9 cellular contexts compared by ENCODE assay signal in genomic region chr7:48084727-48085432, GRCh38. TPM values are rescaled to one million over a fixed set of nuclear protein-coding genes. Genes with fewer than 3 reads are reported as not detected.
A peak's percentile ranks its signal among the peaks of the same experiment; 100 is the strongest.
DNase-seq lines count a peak whose midpoint lies in the region; FAIRE-seq and TF ChIP-seq lines count a peak whose summit lies in the region.
"Had no signal": no experiment of that assay in that cellular context is flagged by ENCODE, and none has a peak within 500 bp of the region (broad histone marks: within the 10 kb centered on the region; RNA-seq: fewer than 3 reads in every experiment).

No MANE protein-coding gene starts in this region.

- no peaks in the 10 kb centered on the region for H3K27me3 Mint-ChIP-seq in endodermal cell (ENCODE audit: insufficient read depth)

- H3K9me3 ChIP-seq in endodermal cell (ENCODE audit: control insufficient read depth, low read length) (peaks cover 6% of the 10 kb centered on the region), osteoblast (ENCODE audit: low read depth, low read length) (no peaks in the 10 kb centered on the region), vagina (no peaks in the 10 kb centered on the region)

- FAIRE-seq in H54 (lab: Jason Lieb, UNC): peak; percentile 91
- FAIRE-seq: colon had no signal

- no peak overlapping the region for H3K4me3 ChIP-seq in endodermal cell (ENCODE audit: low read length)
- no peak overlapping the region for H3K4me3 ChIP-seq in osteoblast (ENCODE audit: insufficient read depth, low read length)
- H3K4me3 ChIP-seq in vagina: no peak overlapping the region

- H3K36me3 Mint-ChIP-seq in endodermal cell (ENCODE audit: low read depth): no peaks in the 10 kb centered on the region

- peak overlapping the region; percentile 13 for H3K4me2 ChIP-seq in osteoblast (ENCODE audit: insufficient read depth, low read length)

- H3K9me3 Mint-ChIP-seq in endodermal cell: peaks cover 6% of the 10 kb centered on the region

- no peak for TF ChIP-seq POLR2A in H54 (IDR thresholded peaks at IDR 0.05; ENCODE audit: low read depth, low read length)
- TF ChIP-seq POLR2A in vagina (IDR thresholded peaks at IDR 0.05): no peak

- H3K27ac Mint-ChIP-seq in endodermal cell: peak overlapping the region; percentile 81

- H3K36me3 ChIP-seq in endodermal cell (ENCODE audit: control insufficient read depth, insufficient read depth, low read length) (no peaks in the 10 kb centered on the region), osteoblast (ENCODE audit: insufficient read depth, low read length) (no peaks in the 10 kb centered on the region), vagina (no peaks in the 10 kb centered on the region)

- TF ChIP-seq CTCF in endodermal cell (conservative IDR thresholded peaks at IDR 0.05) (no peak), osteoblast (IDR thresholded peaks at IDR 0.05; ENCODE audit: extremely low read depth, low read depth, low read length) (no peak), vagina (IDR thresholded peaks at IDR 0.05) (no peak)

- peaks cover 56% of the 10 kb centered on the region for H3K4me1 Mint-ChIP-seq in endodermal cell

- 77 to 90% methylated on average over 5 to 9 of the region's 9 CpGs for WGBS in endodermal cell (ENCODE audit: insufficient coverage in 1 of 2, insufficient read length in 1 of 2), 2 experiments

- H3K27me3 ChIP-seq in endodermal cell (ENCODE audit: control insufficient read depth, insufficient read depth, low read length, poor library complexity, severe bottlenecking) (no peaks in the 10 kb centered on the region), osteoblast (ENCODE audit: insufficient read depth, low read length) (no peaks in the 10 kb centered on the region), vagina (no peaks in the 10 kb centered on the region)

- H2AFZ ChIP-seq in osteoblast (ENCODE audit: low read length): no peak overlapping the region

- DNase-seq in GM03348 (ENCODE audit: low spot score): peak; percentile 93
- peak; percentile 81 for DNase-seq in H54 (ENCODE audit: insufficient read length, low spot score)
- DNase-seq in LHCN-M2 (ENCODE audit: low read depth): peak; percentile 100
- DNase-seq in activated CD4-positive, alpha-beta T cell treated with anti-CD3 and anti-CD28 coated beads, Interleukin-2, amount 50 U/mL, for 1 hour: peak; percentile 42
- DNase-seq in endodermal cell: peak; percentile 70
- DNase-seq in osteoblast (ENCODE audit: insufficient read length, low spot score, missing footprints): peak; percentile 87
- peak in 1 of 2 donors; percentile 96 for DNase-seq in vagina (ENCODE audit: extremely low spot score in 2 of 2)
- no peak for DNase-seq in NCI-H1092 (lab: John Stamatoyannopoulos, UW)

- peaks cover 9% of the 10 kb centered on the region for H3K79me2 ChIP-seq in osteoblast (ENCODE audit: insufficient read depth, low read length)

- H3K4me1 ChIP-seq in endodermal cell (ENCODE audit: control insufficient read depth, insufficient read depth, low read length): peaks cover 5% of the 10 kb centered on the region
- peaks cover 51% of the 10 kb centered on the region for H3K4me1 ChIP-seq in osteoblast (ENCODE audit: insufficient read depth, low read length)
- H3K4me1 ChIP-seq in vagina: peaks cover 21% of the 10 kb centered on the region

- intact Hi-C loops in vagina (cut with DNase I): no loop called here

- H3K4me3 Mint-ChIP-seq in endodermal cell: no peak overlapping the region

- H3K27ac ChIP-seq in endodermal cell (ENCODE audit: low read depth, low read length) (no peak overlapping the region), osteoblast (ENCODE audit: low read depth, low read length) (peak overlapping the region; percentile 87), vagina (peak overlapping the region; percentile 76)

- no peaks in the 10 kb centered on the region for H4K20me1 ChIP-seq in osteoblast (ENCODE audit: insufficient read depth, low read length)

- no peak overlapping the region for H3K9ac ChIP-seq in endodermal cell (ENCODE audit: extremely low read depth, low read length, poor library complexity, severe bottlenecking)

RNA-seq across cellular contexts. Expression of gene UPP1, which starts 4.2 kb away (rescaled TPM):
- total RNA-seq in LHCN-M2 (2014; rRNA removed) (13.9 and 19.0 TPM in 2 replicates), endodermal cell (10 to 100 TPM; 40.5 to 46.3 TPM), osteoblast (30.4 and 35.5 TPM in 2 replicates), vagina (79.8 TPM)
- polyA plus RNA-seq in LHCN-M2 (2012): 47.8 TPM
- 22.0 TPM for polyA plus RNA-seq in endodermal cell (2013, experiment 1 of 2)
- polyA plus RNA-seq in endodermal cell (2013, experiment 2 of 2): 18.6 TPM

RNA-seq across cellular contexts. Expression of gene C7orf57, which starts 49.5 kb away (rescaled TPM):
- total RNA-seq in LHCN-M2 (2014; rRNA removed) (0.13 and 0.29 TPM in 2 replicates), endodermal cell (under 1 TPM in 1 of 2 donors, not detected in 1; 0.57 TPM), osteoblast (under 0.01 TPM in 2 replicates), vagina (not detected)
- 0.19 TPM for polyA plus RNA-seq in LHCN-M2 (2012)
- polyA plus RNA-seq in endodermal cell (2013, experiment 1 of 2): 0.28 TPM
- polyA plus RNA-seq in endodermal cell (2013, experiment 2 of 2): 0.12 TPM

RNA-seq across cellular contexts. Expression of gene SUN3, which starts 56.0 kb away (rescaled TPM):
- not detected in 2 replicates for total RNA-seq in LHCN-M2 (2014; rRNA removed)
- polyA plus RNA-seq in LHCN-M2 (2012): not detected
- total RNA-seq in endodermal cell: not detected
- not detected for polyA plus RNA-seq in endodermal cell (2013, experiment 1 of 2)
- not detected for polyA plus RNA-seq in endodermal cell (2013, experiment 2 of 2)
- total RNA-seq in osteoblast: not detected in 2 replicates
- total RNA-seq in vagina: not detected
